Comparison of ENCODE assay signal across 11 cellular contexts in the genomic region with DNA sequence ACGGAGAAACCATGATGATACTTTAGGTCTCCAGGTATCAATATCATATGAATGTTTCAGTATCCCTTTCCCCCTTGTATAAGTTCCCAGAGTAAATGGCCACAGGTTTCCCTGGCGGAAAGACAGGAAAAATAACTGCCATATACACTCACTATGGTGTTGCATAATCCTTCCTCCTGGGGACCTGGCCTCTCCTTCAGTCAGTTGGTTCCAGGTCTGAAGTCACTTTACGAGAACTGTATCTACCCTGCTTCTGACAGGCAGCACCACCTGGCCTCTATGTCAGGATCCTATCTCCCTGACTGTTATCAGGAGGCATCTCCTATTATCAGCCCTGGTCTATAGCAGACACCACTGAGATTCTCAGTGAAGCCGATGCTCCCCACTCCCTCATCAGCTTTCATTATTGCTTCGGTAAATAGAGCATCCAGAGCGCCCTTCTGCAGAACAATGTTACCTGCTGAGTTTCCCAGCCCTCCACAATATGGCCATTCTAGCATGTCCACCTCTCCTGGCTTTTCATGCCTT. TPM values are rescaled to one million over a fixed set of nuclear protein-coding genes. Genes with fewer than 3 reads are reported as not detected.
A peak's percentile ranks its signal among the peaks of the same experiment; 100 is the strongest.
DNase-seq lines count a peak whose midpoint lies in the region; ATAC-seq and TF ChIP-seq lines count a peak whose summit lies in the region.
"Had no signal": no experiment of that assay in that cellular context is flagged by ENCODE, and none has a peak within 500 bp of the region (broad histone marks: within the 10 kb centered on the region; RNA-seq: fewer than 3 reads in every experiment).

No MANE protein-coding gene starts in this region.

- no peak overlapping the region for H4K8ac ChIP-seq in mesendoderm (ENCODE audit: low read depth, low read length)

- H3K9me3 ChIP-seq in breast epithelium = no peaks in the 10 kb centered on the region

- BruUV-seq in MCF 10A (replicated peaks; lab: Mats Ljungman, UMichigan) = no TSS peak

- H3K4ac ChIP-seq in mesendoderm (ENCODE audit: low read depth, low read length) = no peak overlapping the region

- no peak overlapping the region for H3K4me2 ChIP-seq in mesendoderm (ENCODE audit: low read length)

- H3K4me1 ChIP-seq in breast epithelium = no peaks in the 10 kb centered on the region
- peaks cover 23% of the 10 kb centered on the region for H3K4me1 ChIP-seq in mesendoderm (ENCODE audit: control insufficient read depth, low read depth, low read length)

- WGBS in mesendoderm (ENCODE audit: extremely low coverage, insufficient coverage, low lambda C conversion rate) = no CpG with 5 or more reads among the region's 6 CpGs

- DNase-seq in MCF 10A (ENCODE audit: unreplicated experiment) (no peak), breast epithelium (ENCODE audit: low spot score in 2 of 2) (no peak), NCI-H146 treated with DMSO at 0.1 percent for 48 hours (lab: John Stamatoyannopoulos, UW; ENCODE audit: unreplicated experiment) (peak; percentile 67), cerebellar cortex (ENCODE audit: low spot score) (peak; percentile 65), mesendoderm (peak; percentile 19), substantia nigra (lab: John Stamatoyannopoulos, UW) (no peak), NCI-H1694 treated with DMSO at 0.1 percent for 48 hours (lab: John Stamatoyannopoulos, UW) (no peak)
- no peak for DNase-seq in naive thymus-derived CD8-positive, alpha-beta T cell

- no peak overlapping the region for H3K18ac ChIP-seq in mesendoderm (ENCODE audit: low read length)

- no peak overlapping the region for H3K9ac ChIP-seq in mesendoderm (ENCODE audit: low read length)

- H3K36me3 ChIP-seq in breast epithelium (no peaks in the 10 kb centered on the region), mesendoderm (ENCODE audit: control insufficient read depth, insufficient read depth, low read length) (no peaks in the 10 kb centered on the region)

- no peak overlapping the region for H3K56ac ChIP-seq in mesendoderm (ENCODE audit: low read length)

- no peak overlapping the region for H3K4me3 Mint-ChIP-seq in MCF 10A (ENCODE audit: unreplicated experiment)
- H3K4me3 Mint-ChIP-seq in naive thymus-derived CD8-positive, alpha-beta T cell = no peak overlapping the region
- H3K4me3 Mint-ChIP-seq: CD8-positive, alpha-beta T cell had no signal

- CTCF ChIA-PET in MCF 10A (lab: Yijun Ruan, JAX) = interaction anchor here (0.6 to 4.0 kb wide), 16 partner anchors 12 to 365 kb away, joined by 3 to 46 read pairs (median 5); a partner anchor contains a TSS

- H3K79me1 ChIP-seq in mesendoderm (ENCODE audit: low read length) = no peaks in the 10 kb centered on the region

- no peaks in the 10 kb centered on the region for H3K79me2 ChIP-seq in mesendoderm (ENCODE audit: control insufficient read depth, insufficient read depth, low read length)

- H4K5ac ChIP-seq in mesendoderm (ENCODE audit: low read length) = no peak overlapping the region

- no peak overlapping the region for H3K23ac ChIP-seq in mesendoderm (ENCODE audit: low read length)

- no peak overlapping the region for H2BK5ac ChIP-seq in mesendoderm (ENCODE audit: low read length)

- no peak overlapping the region for H2BK15ac ChIP-seq in mesendoderm (replicated peaks; ENCODE audit: low read depth)

- no peak for TF ChIP-seq POLR2A in breast epithelium (IDR thresholded peaks at IDR 0.05)

- H3K27ac Mint-ChIP-seq in MCF 10A (ENCODE audit: low read depth, unreplicated experiment) = peak overlapping the region; percentile 21
- peak overlapping the region in 2 of 10 donors; percentile 5 to 7 for H3K27ac Mint-ChIP-seq in naive thymus-derived CD8-positive, alpha-beta T cell
- H3K27ac Mint-ChIP-seq: CD8-positive, alpha-beta T cell had no signal

- POLR2A ChIA-PET in MCF 10A (lab: Yijun Ruan, JAX) = interaction anchor here (1.2 to 1.8 kb wide), 4 partner anchors 12 to 250 kb away, joined by 4 to 11 read pairs (median 6); a partner anchor contains a TSS
- POLR2A ChIA-PET in naive thymus-derived CD8-positive, alpha-beta T cell (lab: Charles Lee) = interaction anchor here (0.6 to 1.4 kb wide), 5 partner anchors 19 to 250 kb away, joined by 3 to 5 read pairs (median 3); a partner anchor contains a TSS

- peaks cover 8% of the 10 kb centered on the region for H3K4me1 Mint-ChIP-seq in MCF 10A (ENCODE audit: insufficient read depth, unreplicated experiment)
- peaks cover 5 to 8% (median 6%) of the 10 kb centered on the region in 4 donors for H3K4me1 Mint-ChIP-seq in naive thymus-derived CD8-positive, alpha-beta T cell

- H3K27me3 ChIP-seq in breast epithelium = no peaks in the 10 kb centered on the region
- H3K27me3 ChIP-seq in mesendoderm (ENCODE audit: insufficient read depth, low read length, poor library complexity) = no peaks in the 10 kb centered on the region

- H3K4me3 ChIP-seq in breast epithelium (no peak overlapping the region), mesendoderm (ENCODE audit: low read length) (no peak overlapping the region)

- no peaks in the 10 kb centered on the region for H3K9me3 Mint-ChIP-seq in MCF 10A (ENCODE audit: unreplicated experiment)
- H3K9me3 Mint-ChIP-seq in naive thymus-derived CD8-positive, alpha-beta T cell = no peaks in the 10 kb centered on the region
- H3K9me3 Mint-ChIP-seq: CD14-positive monocyte; CD8-positive, alpha-beta T cell had no signal

- H3K27ac ChIP-seq in breast epithelium (no peak overlapping the region), mesendoderm (ENCODE audit: low read depth, low read length) (no peak overlapping the region), substantia nigra (ENCODE audit: low read depth, low read length, poor library complexity, severe bottlenecking) (no peak overlapping the region)
- H3K27ac ChIP-seq: 22Rv1 had no signal

- intact Hi-C loops in MCF 10A (cut with micrococcal nuclease) = no loop called here
- intact Hi-C loops in breast epithelium (cut with DNase I; ENCODE audit: low total_unique reads) = no loop called here

- no peak overlapping the region for H2BK120ac ChIP-seq in mesendoderm (ENCODE audit: low read depth, low read length)

- H3K27me3 Mint-ChIP-seq in MCF 10A (ENCODE audit: insufficient read depth, unreplicated experiment) = no peaks in the 10 kb centered on the region
- H3K27me3 Mint-ChIP-seq in naive thymus-derived CD8-positive, alpha-beta T cell = peaks cover 0 to 1% (median 0%) of the 10 kb centered on the region in 5 donors

- peaks cover 13% of the 10 kb centered on the region for H3K36me3 Mint-ChIP-seq in MCF 10A (ENCODE audit: insufficient read depth, unreplicated experiment)
- H3K36me3 Mint-ChIP-seq in naive thymus-derived CD8-positive, alpha-beta T cell = peaks cover 0 to 6% (median 0%) of the 10 kb centered on the region in 3 donors

- ATAC-seq in naive thymus-derived CD8-positive, alpha-beta T cell = no peak

- H2AK5ac ChIP-seq in mesendoderm (ENCODE audit: low read length) = no peak overlapping the region

- TF ChIP-seq CTCF in MCF 10A (IDR thresholded peaks at IDR 0.05; ENCODE audit: unreplicated experiment) (no peak), breast epithelium (IDR thresholded peaks at IDR 0.05) (no peak)

RNA-seq across cellular contexts. Expression of a gene that starts 22.6 kb away (rescaled TPM):
- total RNA-seq in MCF 10A (2022) (13.3 and 13.9 TPM in 2 replicates), breast epithelium (10 to 100 TPM; 14.1 to 19.6 (median 17.4) TPM)
- 15.8 TPM for polyA plus RNA-seq in mesendoderm (2013, experiment 1 of 2)
- polyA plus RNA-seq in mesendoderm (2013, experiment 2 of 2) = 15.6 TPM
- total RNA-seq in naive thymus-derived CD8-positive, alpha-beta T cell = 10 to 100 TPM; 28.4 to 30.1 TPM
- polyA plus RNA-seq in naive thymus-derived CD8-positive, alpha-beta T cell = 10 to 100 TPM; 16.3 to 22.2 (median 18.8) TPM

RNA-seq across cellular contexts. Expression of a gene that starts 22.6 kb away (rescaled TPM):
- 2.8 and 3.1 TPM in 2 replicates for total RNA-seq in MCF 10A (2022)
- 1 to 10 TPM; 3.3 to 4.7 (median 4.3) TPM for total RNA-seq in breast epithelium
- polyA plus RNA-seq in mesendoderm (2013, experiment 1 of 2) = 1.3 TPM
- 1.3 TPM for polyA plus RNA-seq in mesendoderm (2013, experiment 2 of 2)
- 1 to 10 TPM; 2.9 to 3.8 TPM for total RNA-seq in naive thymus-derived CD8-positive, alpha-beta T cell
- polyA plus RNA-seq in naive thymus-derived CD8-positive, alpha-beta T cell = under 1 TPM in 2 of 3 donors, not detected in 1; 0.44 to 0.55 TPM

RNA-seq across cellular contexts. Expression of a gene that starts 42.6 kb away (rescaled TPM):
- total RNA-seq in MCF 10A (2022) = 42.8 and 50.2 TPM in 2 replicates
- 10 to 100 TPM; 34.7 to 55.8 (median 37.9) TPM for total RNA-seq in breast epithelium
- 10.1 TPM for polyA plus RNA-seq in mesendoderm (2013, experiment 1 of 2)
- 10.8 TPM for polyA plus RNA-seq in mesendoderm (2013, experiment 2 of 2)
- 10 to 100 TPM; 41.9 to 44.2 TPM for total RNA-seq in naive thymus-derived CD8-positive, alpha-beta T cell
- polyA plus RNA-seq in naive thymus-derived CD8-positive, alpha-beta T cell = 10 to 100 TPM; 15.6 to 30.0 (median 20.5) TPM

Comparison
In these comparisons a context has a peak if more than half of its experiments do, and no peak if none do; other contexts are left out.
1. DNase-seq: peak in NCI-H146 treated with DMSO at 0.1 percent for 48 hours (single experiment), cerebellar cortex (single experiment) and mesendoderm (single experiment); none in MCF 10A (single experiment), breast epithelium (0 of 2), substantia nigra (0 of 49), NCI-H1694 treated with DMSO at 0.1 percent for 48 hours (single experiment) and naive thymus-derived CD8-positive, alpha-beta T cell (0 of 10).